In genomic region chr2:203083328-203083727, GRCh38 we compare ENCODE assay signal across 24 cellular contexts.
DNase-seq lines count a peak whose midpoint lies in the region; ATAC-seq, FAIRE-seq and TF ChIP-seq lines count a peak whose summit lies in the region.
"Had no signal": no experiment of that assay in that cellular context is flagged by ENCODE, and none has a peak within 500 bp of the region (broad histone marks: within the 10 kb centered on the region; RNA-seq: fewer than 3 reads in every experiment).

No MANE protein-coding gene starts in this region.

- in situ Hi-C loops in K562 (cut with MboI), result no loop called here

- no TSS peak for BruUV-seq in K562 (replicated peaks; lab: Mats Ljungman, UMichigan)

- intact Hi-C loops in K562 (cut with micrococcal nuclease), result no loop called here
- intact Hi-C loops in posterior vena cava (cut with DNase I), result loop anchor here in 1 of 2 donors (5.0 kb wide), 1 partner anchor 636 kb away; no protein-coding TSS in a partner anchor

- POLR2A ChIA-PET in A549 (lab: Yijun Ruan, JAX) (no interaction called here), K562 (lab: Yijun Ruan, JAX) (no interaction called here)

- H3K27me3 Mint-ChIP-seq in GM23338 (ENCODE audit: insufficient read depth, low read depth, poor library complexity) (peaks cover 2% of the 10 kb centered on the region), type B pancreatic cell (no peaks in the 10 kb centered on the region)
- H3K27me3 Mint-ChIP-seq: CD4-positive, CD25-positive, alpha-beta regulatory T cell; CD8-positive, alpha-beta memory T cell had no signal

- TF ChIP-seq POLR2A in A549 (IDR thresholded peaks at IDR 0.05; ENCODE audit: low read length) (no peak), K562 (conservative IDR thresholded peaks at IDR 0.05) (no peak)

- H3K27me3 ChIP-seq in GM23338 (ENCODE audit: insufficient read depth) (no peaks in the 10 kb centered on the region), K562 (ENCODE audit: control insufficient read depth in 2 of 2, insufficient read depth in 2 of 2, low read length in 2 of 2) (no peaks in the 10 kb centered on the region)
- H3K27me3 ChIP-seq: BE2C had no signal

- H3K9me1 ChIP-seq in K562 (ENCODE audit: control insufficient read depth, insufficient read depth, low read length), result no peaks in the 10 kb centered on the region

- H3K36me3 ChIP-seq in GM23338 (ENCODE audit: insufficient read depth) (no peaks in the 10 kb centered on the region), K562 (ENCODE audit: control insufficient read depth, insufficient read depth, low read length) (peaks cover 2% of the 10 kb centered on the region; the same call in 1 of the 3 replicates)
- H3K36me3 ChIP-seq: BE2C had no signal

- no peak overlapping the region for H3K9ac ChIP-seq in K562 (ENCODE audit: insufficient read depth in 1 of 2, low read depth in 2 of 2, low read length in 2 of 2)
- H3K9ac ChIP-seq: GM23248 had no signal

- no peaks in the 10 kb centered on the region for H3K9me3 Mint-ChIP-seq in GM23338
- H3K9me3 Mint-ChIP-seq in type B pancreatic cell, result no peaks in the 10 kb centered on the region
- H3K9me3 Mint-ChIP-seq: CD4-positive, CD25-positive, alpha-beta regulatory T cell; CD8-positive, alpha-beta memory T cell; HFFc6 had no signal

- H3K4me3 Mint-ChIP-seq in GM23338, result no peak overlapping the region
- H3K4me3 Mint-ChIP-seq in type B pancreatic cell, result no peak overlapping the region
- H3K4me3 Mint-ChIP-seq: CD4-positive, CD25-positive, alpha-beta regulatory T cell; CD8-positive, alpha-beta memory T cell; HFFc6 had no signal

- H3K4me1 ChIP-seq in A549 (no peaks in the 10 kb centered on the region), GM23338 (ENCODE audit: insufficient read depth) (no peaks in the 10 kb centered on the region), K562 (replicated peaks in 1 of 2; ENCODE audit: control insufficient read depth in 2 of 2, insufficient read depth in 2 of 2, low read length in 2 of 2) (no peaks in the 10 kb centered on the region; a peak in 1 of 5 replicates)

- H3K4me3 ChIP-seq in A549 (no peak overlapping the region), GM23338 (no peak overlapping the region), K562 (no peak overlapping the region)
- H3K4me3 ChIP-seq: GM12878, GM23248 had no signal

- CTCF ChIA-PET in A549 (lab: Yijun Ruan, JAX), result no interaction called here
- CTCF ChIA-PET in K562 (lab: Yijun Ruan, JAX; ENCODE audit: low intra/inter-chr PET ratio), result no interaction called here

- H3K9me3 ChIP-seq in A549, result no peaks in the 10 kb centered on the region
- H3K9me3 ChIP-seq in K562 (replicated peaks; ENCODE audit: control insufficient read depth, insufficient read depth, low read depth, low read length), result no peaks in the 10 kb centered on the region
- H3K9me3 ChIP-seq: BE2C had no signal

- TF ChIP-seq CTCF in A549 (IDR thresholded peaks at IDR 0.05) (no peak), GM23338 (conservative IDR thresholded peaks at IDR 0.05; ENCODE audit: low read depth in 2 of 2) (no peak), K562 (IDR thresholded peaks at IDR 0.05 in 2 of 3, conservative IDR thresholded peaks at IDR 0.05 in 1 of 3; ENCODE audit: insufficient read depth in 2 of 3, low read depth in 1 of 3, low read length in 3 of 3) (no peak), type B pancreatic cell (conservative IDR thresholded peaks at IDR 0.05) (no peak)

- no peak for TF ChIP-seq RAD21 in A549 (conservative IDR thresholded peaks at IDR 0.05 in 1 of 2, IDR thresholded peaks at IDR 0.05 in 1 of 2)
- no peak for TF ChIP-seq RAD21 in K562 (CRISPR knock-in tag; conservative IDR thresholded peaks at IDR 0.05 in 1 of 2, IDR thresholded peaks at IDR 0.05 in 1 of 2)

- H3K27ac ChIP-seq in A549, result no peak overlapping the region
- H3K27ac ChIP-seq in GM23338 (ENCODE audit: low read depth), result no peak overlapping the region
- H3K27ac ChIP-seq in K562 (ENCODE audit: extremely low read depth, low read depth, low read length), result no peak overlapping the region
- H3K27ac ChIP-seq: GM23248, HL-60 had no signal

- no peaks in the 10 kb centered on the region for H4K20me1 ChIP-seq in GM23338 (replicated peaks; ENCODE audit: insufficient read depth)
- H4K20me1 ChIP-seq in K562 (replicated peaks; ENCODE audit: control insufficient read depth, insufficient read depth, low read length), result no peaks in the 10 kb centered on the region

- TF ChIP-seq EP300 in A549 (IDR thresholded peaks at IDR 0.05) (no peak), K562 (IDR thresholded peaks at IDR 0.05; ENCODE audit: low read length) (no peak)

- H3F3A ChIP-seq in GM23338 (replicated peaks; ENCODE audit: low read depth), result no peaks in the 10 kb centered on the region

- ATAC-seq in A549 (no peak), GM23338 (no peak), K562 (no peak)
- ATAC-seq: GM12878, HCT116 had no signal

- H3K27ac Mint-ChIP-seq in GM23338 (peak overlapping the region; percentile 63; the same call in 1 of the 2 replicates), type B pancreatic cell (peak overlapping the region; percentile 33)
- H3K27ac Mint-ChIP-seq: CD4-positive, CD25-positive, alpha-beta regulatory T cell; HFFc6 had no signal

- H3K9me2 ChIP-seq in GM23338 (ENCODE audit: insufficient read depth), result no peaks in the 10 kb centered on the region

- no peaks in the 10 kb centered on the region for H3K4me1 Mint-ChIP-seq in GM23338
- no peaks in the 10 kb centered on the region for H3K4me1 Mint-ChIP-seq in type B pancreatic cell (ENCODE audit: unreplicated experiment)
- H3K4me1 Mint-ChIP-seq: CD8-positive, alpha-beta memory T cell had no signal

- no peak overlapping the region for H2AFZ ChIP-seq in GM23338
- no peak overlapping the region for H2AFZ ChIP-seq in K562 (ENCODE audit: low read depth, low read length)
- H2AFZ ChIP-seq: GM23248 had no signal

- H3K79me2 ChIP-seq in GM23338 (replicated peaks; ENCODE audit: insufficient read depth), result no peaks in the 10 kb centered on the region
- H3K79me2 ChIP-seq in K562 (ENCODE audit: control insufficient read depth, insufficient read depth, low read length), result no peaks in the 10 kb centered on the region

- H3K36me3 Mint-ChIP-seq in GM23338 (ENCODE audit: low read depth) (no peaks in the 10 kb centered on the region; the same call in 1 of the 3 replicates), type B pancreatic cell (peaks cover 12% of the 10 kb centered on the region)

- no peak for DNase-seq in A549 (ENCODE audit: low read depth in 1 of 2, low spot score in 1 of 2)
- DNase-seq in GM23338 (ENCODE audit: low spot score), result no peak
- no peak for DNase-seq in K562 (ENCODE audit: extremely low read depth in 1 of 4, low spot score in 3 of 4)
- no peak for DNase-seq in type B pancreatic cell (ENCODE audit: extremely low spot score, unreplicated experiment)
- no peak for DNase-seq in posterior vena cava (ENCODE audit: low spot score)
- DNase-seq in HT-29 (ENCODE audit: low spot score), result no peak
- DNase-seq: ACHN; BE2C; C1 segment of cervical spinal cord; CD8-positive, alpha-beta memory T cell; COR-L47; DMS 273 treated with DMSO at 0.1 percent for 48 hours; DMS53; DND-41; EL; GM23248; HFFc6 had no signal

- FAIRE-seq in A549 (lab: Jason Lieb, UNC) (no peak), K562 (lab: Jason Lieb, UNC) (no peak)
- FAIRE-seq: GM12878, GM19239, H54, HTR-8/SVneo had no signal

- H3K4me2 ChIP-seq in A549, result no peak overlapping the region
- H3K4me2 ChIP-seq in GM23338, result no peak overlapping the region
- no peak overlapping the region for H3K4me2 ChIP-seq in K562 (ENCODE audit: insufficient read depth, low read length)

- WGBS in A549 (ENCODE audit: missing lambda C conversion rate), result 72% methylated on average over 2 of the region's 2 CpGs
- 0% methylated on average over 1 of the region's 2 CpGs for WGBS in K562 (ENCODE audit: insufficient coverage, low coverage, missing lambda C conversion rate)

TF ChIP-seq in A549, 52 proteins besides CTCF, POLR2A, EP300 and RAD21:
- TF ChIP-seq HDAC2 (IDR thresholded peaks at IDR 0.05), result no peak
- no peak for TF ChIP-seq ZC3H11A (IDR thresholded peaks at IDR 0.05)
- TF ChIP-seq RARB (CRISPR knock-in tag; IDR thresholded peaks at IDR 0.05), result no peak
- no peak for TF ChIP-seq GATA3 (IDR thresholded peaks at IDR 0.05; ENCODE audit: borderline replicate concordance)
- peak; percentile 49 for TF ChIP-seq MAFK (IDR thresholded peaks at IDR 0.05; ENCODE audit: partially characterized antibody)

TF ChIP-seq in GM23338, 12 proteins besides CTCF, POLR2A, EP300 and RAD21 (continues in another document):
- TF ChIP-seq EZH2 (IDR thresholded peaks at IDR 0.05; ENCODE audit: low read depth, unreplicated experiment) (no peak), STAT1 (IDR thresholded peaks at IDR 0.05; ENCODE audit: unreplicated experiment) (no peak), ZNF114 (CRISPR knock-in tag; IDR thresholded peaks at IDR 0.05) (no peak), NANOG (IDR thresholded peaks at IDR 0.05; ENCODE audit: borderline replicate concordance) (no peak)

TF ChIP-seq in K562, 482 proteins besides CTCF, POLR2A, EP300 and RAD21:
- TF ChIP-seq NCOA1 (IDR thresholded peaks at IDR 0.05; ENCODE audit: low read depth) (no peak), MAFG (tag; conservative IDR thresholded peaks at IDR 0.05) (peak; percentile 45; the same call in 1 of the 2 replicates), ZC3H8 (IDR thresholded peaks at IDR 0.05) (no peak), C11orf30 (IDR thresholded peaks at IDR 0.05; ENCODE audit: low read depth) (peak; percentile 44; the same call in 1 of the 2 replicates), ZNF316 (IDR thresholded peaks at IDR 0.05) (peak; percentile 82), ZNF217 (CRISPR knock-in tag; IDR thresholded peaks at IDR 0.05) (no peak)
- TF ChIP-seq, protein P1, sequence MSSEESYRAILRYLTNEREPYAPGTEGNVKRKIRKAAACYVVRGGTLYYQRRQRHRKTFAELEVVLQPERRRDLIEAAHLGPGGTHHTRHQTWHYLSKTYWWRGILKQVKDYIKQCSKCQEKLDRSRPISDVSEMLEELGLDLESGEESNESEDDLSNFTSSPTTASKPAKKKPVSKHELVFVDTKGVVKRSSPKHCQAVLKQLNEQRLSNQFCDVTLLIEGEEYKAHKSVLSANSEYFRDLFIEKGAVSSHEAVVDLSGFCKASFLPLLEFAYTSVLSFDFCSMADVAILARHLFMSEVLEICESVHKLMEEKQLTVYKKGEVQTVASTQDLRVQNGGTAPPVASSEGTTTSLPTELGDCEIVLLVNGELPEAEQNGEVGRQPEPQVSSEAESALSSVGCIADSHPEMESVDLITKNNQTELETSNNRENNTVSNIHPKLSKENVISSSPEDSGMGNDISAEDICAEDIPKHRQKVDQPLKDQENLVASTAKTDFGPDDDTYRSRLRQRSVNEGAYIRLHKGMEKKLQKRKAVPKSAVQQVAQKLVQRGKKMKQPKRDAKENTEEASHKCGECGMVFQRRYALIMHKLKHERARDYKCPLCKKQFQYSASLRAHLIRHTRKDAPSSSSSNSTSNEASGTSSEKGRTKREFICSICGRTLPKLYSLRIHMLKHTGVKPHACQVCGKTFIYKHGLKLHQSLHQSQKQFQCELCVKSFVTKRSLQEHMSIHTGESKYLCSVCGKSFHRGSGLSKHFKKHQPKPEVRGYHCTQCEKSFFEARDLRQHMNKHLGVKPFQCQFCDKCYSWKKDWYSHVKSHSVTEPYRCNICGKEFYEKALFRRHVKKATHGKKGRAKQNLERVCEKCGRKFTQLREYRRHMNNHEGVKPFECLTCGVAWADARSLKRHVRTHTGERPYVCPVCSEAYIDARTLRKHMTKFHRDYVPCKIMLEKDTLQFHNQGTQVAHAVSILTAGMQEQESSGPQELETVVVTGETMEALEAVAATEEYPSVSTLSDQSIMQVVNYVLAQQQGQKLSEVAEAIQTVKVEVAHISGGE (CRISPR knock-in tag; IDR thresholded peaks at IDR 0.05), result no peak

Comparison
In these comparisons a context has a peak if more than half of its experiments do, and no peak if none do; other contexts are left out.
1. Of the 35 proteins assayed by ChIP-seq in both K562 and A549: peak only in K562: none; only in A549: MAFK; in both: none; in neither: 34.